ENCODE assay signal across 8 cellular contexts in the genomic region with DNA sequence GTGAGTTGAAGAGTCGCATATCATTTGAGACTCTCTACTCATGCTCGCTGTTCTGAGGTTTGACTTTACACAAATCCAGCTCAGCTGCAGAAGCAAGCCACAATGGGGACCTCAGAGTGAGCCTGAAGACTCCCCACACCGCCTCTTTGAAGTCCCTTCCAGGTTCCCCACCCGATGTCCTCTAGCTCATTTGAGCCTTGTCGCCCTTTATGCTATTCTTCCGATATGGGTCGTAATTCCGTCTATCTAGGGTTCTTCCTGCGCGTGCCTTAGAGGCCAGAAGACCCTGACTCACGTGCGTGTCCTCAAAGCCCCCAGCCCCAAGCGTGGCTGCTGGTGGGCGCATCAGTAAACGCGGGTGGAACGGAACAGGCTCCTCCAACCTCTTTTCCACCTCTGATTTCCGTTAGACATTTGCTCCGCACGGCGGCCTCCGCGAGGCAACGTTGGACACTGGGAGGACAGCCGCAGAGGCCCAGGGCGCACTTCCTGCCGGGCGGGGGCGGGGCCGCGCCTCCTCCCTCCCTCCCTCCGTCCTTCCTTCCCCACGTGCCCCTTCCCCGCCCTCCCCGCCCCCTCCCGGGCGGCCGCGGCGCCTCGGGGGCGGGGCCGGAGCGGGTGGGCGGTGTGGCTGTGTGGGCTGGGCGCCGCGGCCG. TPM values are rescaled to one million over a fixed set of nuclear protein-coding genes. Genes with fewer than 3 reads are reported as not detected.
DNase-seq lines count a peak whose midpoint lies in the region; ATAC-seq, FAIRE-seq and TF ChIP-seq lines count a peak whose summit lies in the region.

A gene with protein sequence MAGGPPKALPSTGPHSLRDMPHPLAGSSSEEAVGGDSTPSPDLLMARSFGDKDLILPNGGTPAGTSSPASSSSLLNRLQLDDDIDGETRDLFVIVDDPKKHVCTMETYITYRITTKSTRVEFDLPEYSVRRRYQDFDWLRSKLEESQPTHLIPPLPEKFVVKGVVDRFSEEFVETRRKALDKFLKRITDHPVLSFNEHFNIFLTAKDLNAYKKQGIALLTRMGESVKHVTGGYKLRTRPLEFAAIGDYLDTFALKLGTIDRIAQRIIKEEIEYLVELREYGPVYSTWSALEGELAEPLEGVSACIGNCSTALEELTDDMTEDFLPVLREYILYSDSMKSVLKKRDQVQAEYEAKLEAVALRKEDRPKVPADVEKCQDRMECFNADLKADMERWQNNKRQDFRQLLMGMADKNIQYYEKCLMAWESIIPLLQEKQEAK (plus strand): TSS at position 650 of the 656 bp plus-strand sequence. CDS start 242 bp downstream, outside the sequence.

- peak within 1 kb of the TSS; percentile 93 for H3K9ac ChIP-seq in HepG2 (ENCODE audit: insufficient read depth, low read depth, low read length)

- H3K27ac Mint-ChIP-seq in dendritic cell treated with granulocyte-macrophage colony-stimulating factor and Interleukin-4, amounts not matched to agents 40 ng/mL and 50 ng/mL, for 4 days = peak within 1 kb of the TSS; percentile 98

- intact Hi-C loops in dendritic cell treated with granulocyte-macrophage colony-stimulating factor and Interleukin-4, amounts not matched to agents 40 ng/mL and 50 ng/mL, for 4 days (cut with micrococcal nuclease) = loop anchor here (2.0 to 10.0 kb wide), 3 partner anchors 23 to 115 kb away; no protein-coding TSS in a partner anchor
- intact Hi-C loops in HepG2 (cut with micrococcal nuclease; ENCODE audit: unreplicated experiment) = no loop called here

- H3K27me3 ChIP-seq in BE2C (no peaks in the 10 kb centered on the region), HepG2 (ENCODE audit: control insufficient read depth in 1 of 2, insufficient read depth in 2 of 2, low read length in 2 of 2) (no peaks in the 10 kb centered on the region; a peak in 1 of 5 replicates)

- in situ Hi-C loops in HepG2 (cut with HindIII; ENCODE audit: extremely low pct_ligation_motif_present, low pct_unique_long_range_greater_than_20kb) = no loop called here

- no peaks in the 10 kb centered on the region for H3K9me3 Mint-ChIP-seq in dendritic cell treated with granulocyte-macrophage colony-stimulating factor and Interleukin-4, amounts not matched to agents 40 ng/mL and 50 ng/mL, for 4 days

- peak within 1 kb of the TSS; percentile 95 for H3K4me3 Mint-ChIP-seq in dendritic cell treated with granulocyte-macrophage colony-stimulating factor and Interleukin-4, amounts not matched to agents 40 ng/mL and 50 ng/mL, for 4 days

- TF ChIP-seq CTCF in BE2C (IDR thresholded peaks at IDR 0.05; ENCODE audit: low read depth, low read length) = no peak
- TF ChIP-seq CTCF in HepG2 (CRISPR knock-in tag; IDR thresholded peaks at IDR 0.05) = peak; percentile 60

- peak within 1 kb of the TSS; percentile 93 for H2AFZ ChIP-seq in HepG2 (ENCODE audit: low read length)

- peaks cover 34% of the 10 kb centered on the region for H3K79me2 ChIP-seq in HepG2 (ENCODE audit: insufficient read depth, low read length)

- H3K4me1 ChIP-seq in BE2C (no peaks in the 10 kb centered on the region), HepG2 (ENCODE audit: insufficient read depth, low read length) (peaks cover 76% of the 10 kb centered on the region)

- H3K4me3 ChIP-seq in BE2C (ENCODE audit: low read depth, low read length) (peak within 1 kb of the TSS; percentile 77), HepG2 (replicated peaks in 1 of 3; ENCODE audit: insufficient read depth in 1 of 3, low read depth in 2 of 3, low read length in 3 of 3) (peak within 1 kb of the TSS; percentile 86 to 97 (median 89))

- under 1% methylated on average over 34 of the region's 49 CpGs for whole genome bisulfite sequencing in HepG2 (ENCODE audit: low lambda C conversion rate)

- H3K4me2 ChIP-seq in HepG2 (ENCODE audit: low read depth, low read length) = peak within 1 kb of the TSS; percentile 98

- CTCF ChIA-PET in HepG2 (lab: Yijun Ruan, JAX; ENCODE audit: low intra/inter-chr PET ratio, low total read pairs) = no interaction called here

- peak within 1 kb of the TSS; percentile 89 for H3K27ac ChIP-seq in HepG2 (ENCODE audit: extremely low read length, insufficient read depth, low read length)

- ATAC-seq in GM19043 (IDR thresholded peaks at IDR 0.05; ENCODE audit: low read depth, unreplicated experiment) = peak; percentile 73
- peak; percentile 63 for ATAC-seq in HG03342 (IDR thresholded peaks at IDR 0.05; ENCODE audit: unreplicated experiment)
- peak; percentile 79 for ATAC-seq in HepG2

- DNase-seq in BE2C = peak; percentile 93
- DNase-seq in NCI-H510A treated with DMSO at 0.1 percent for 48 hours (lab: John Stamatoyannopoulos, UW) = peak; percentile 73
- DNase-seq in activated CD4-positive, alpha-beta T cell treated with anti-CD3 and anti-CD28 coated beads, Interleukin-2, amount 50 U/mL, for 4 hours = peak; percentile 57 to 66
- DNase-seq in HepG2 (ENCODE audit: low spot score) = peak; percentile 79
- peak; percentile 57 to 63 for DNase-seq in stimulated activated CD4-positive, alpha-beta T cell treated with anti-CD3 and anti-CD28 coated beads, Interleukin-2, amount 100 ng/mL, for 48 hours

- peaks cover 14% of the 10 kb centered on the region for H3K36me3 Mint-ChIP-seq in dendritic cell treated with granulocyte-macrophage colony-stimulating factor and Interleukin-4, amounts not matched to agents 40 ng/mL and 50 ng/mL, for 4 days (ENCODE audit: low read depth)

- no peak; the same call in 1 of the 2 replicates for TF ChIP-seq RAD21 in HepG2 (CRISPR knock-in tag; IDR thresholded peaks at IDR 0.05)

- no peaks in the 10 kb centered on the region for H3K36me3 ChIP-seq in BE2C
- no peaks in the 10 kb centered on the region for H3K36me3 ChIP-seq in HepG2 (replicated peaks in 1 of 2; ENCODE audit: control insufficient read depth in 1 of 2, insufficient read depth in 2 of 2, low read length in 2 of 2)

- H4K20me1 ChIP-seq in HepG2 (ENCODE audit: insufficient read depth, low read length) = no peaks in the 10 kb centered on the region

- POLR2A ChIA-PET in HepG2 (lab: Yijun Ruan, JAX) = interaction anchor here (0.5 to 6.0 kb wide), 6 partner anchors 11 to 407 kb away, joined by 3 to 35 read pairs (median 10); a partner anchor contains a TSS

- TF ChIP-seq EP300 in HepG2 (IDR thresholded peaks at IDR 0.05; ENCODE audit: low read depth in 2 of 2, low read length in 2 of 2) = no peak
- peak; percentile 29; the same call in 1 of the 2 replicates for TF ChIP-seq EP300 in HepG2 (CRISPR knock-in tag; IDR thresholded peaks at IDR 0.05; ENCODE audit: borderline replicate concordance)

- H3K27me3 Mint-ChIP-seq in dendritic cell treated with granulocyte-macrophage colony-stimulating factor and Interleukin-4, amounts not matched to agents 40 ng/mL and 50 ng/mL, for 4 days = no peaks in the 10 kb centered on the region

- TSS peak; percentile 87 for BruUV-seq in HepG2 (replicated peaks; lab: Mats Ljungman, UMichigan)

- TF ChIP-seq POLR2A in HepG2 (IDR thresholded peaks at IDR 0.05; ENCODE audit: insufficient read depth in 1 of 2, low read depth in 2 of 2, low read length in 2 of 2) = peak; percentile 92 to 93

- no peaks in the 10 kb centered on the region for H3K9me3 ChIP-seq in BE2C
- H3K9me3 ChIP-seq in HepG2 (ENCODE audit: low read length) = no peaks in the 10 kb centered on the region

- peaks cover 53% of the 10 kb centered on the region for H3K4me1 Mint-ChIP-seq in dendritic cell treated with granulocyte-macrophage colony-stimulating factor and Interleukin-4, amounts not matched to agents 40 ng/mL and 50 ng/mL, for 4 days (ENCODE audit: low read depth)

- FAIRE-seq in HepG2 (lab: Jason Lieb, UNC) = no peak

TF ChIP-seq in HepG2, 621 proteins besides CTCF, POLR2A, EP300 and RAD21 (continues in another document):
- TF ChIP-seq ZNF546 (CRISPR knock-in tag; conservative IDR thresholded peaks at IDR 0.05) (no peak), ZNF839 (CRISPR knock-in tag; IDR thresholded peaks at IDR 0.05; ENCODE audit: borderline replicate concordance) (no peak; the same call in 1 of the 2 replicates), ZNF572 (CRISPR knock-in tag; IDR thresholded peaks at IDR 0.05) (0 out of 2 replicates have a peak, but pooled peaks have one; percentile 66), PHF20 (CRISPR knock-in tag; IDR thresholded peaks at IDR 0.05) (peak; percentile 72), ZBTB38 (CRISPR knock-in tag; IDR thresholded peaks at IDR 0.05) (no peak; the same call in 1 of the 2 replicates)
- TF ChIP-seq, protein P1, sequence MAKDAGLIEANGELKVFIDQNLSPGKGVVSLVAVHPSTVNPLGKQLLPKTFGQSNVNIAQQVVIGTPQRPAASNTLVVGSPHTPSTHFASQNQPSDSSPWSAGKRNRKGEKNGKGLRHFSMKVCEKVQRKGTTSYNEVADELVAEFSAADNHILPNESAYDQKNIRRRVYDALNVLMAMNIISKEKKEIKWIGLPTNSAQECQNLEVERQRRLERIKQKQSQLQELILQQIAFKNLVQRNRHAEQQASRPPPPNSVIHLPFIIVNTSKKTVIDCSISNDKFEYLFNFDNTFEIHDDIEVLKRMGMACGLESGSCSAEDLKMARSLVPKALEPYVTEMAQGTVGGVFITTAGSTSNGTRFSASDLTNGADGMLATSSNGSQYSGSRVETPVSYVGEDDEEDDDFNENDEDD (CRISPR knock-in tag; IDR thresholded peaks at IDR 0.05; ENCODE audit: borderline replicate concordance) = peak; percentile 63; the same call in 1 of the 2 replicates

RNA-seq across cellular contexts. Expression of the gene that starts here (rescaled TPM):
- 1.7 TPM for polyA plus RNA-seq in BE2C (2012; ENCODE audit: insufficient read depth, insufficient read length, low read depth)
- 12.4 and 18.9 TPM in 2 replicates for total RNA-seq in HepG2 (2016; rRNA removed; fragmentation: Illumina TruSeq; extraction: Trizol)
- 1.1 and 1.5 TPM in 2 replicates for total RNA-seq in HepG2 (2016; cell fraction: cytosol; rRNA removed; fragmentation: Illumina TruSeq; extraction: Trizol; ENCODE audit: low read depth)
- total RNA-seq in HepG2 (2016; cell fraction: insoluble cytoplasmic fraction; rRNA removed; fragmentation: Illumina TruSeq; extraction: Trizol) = 12.6 and 18.4 TPM in 2 replicates
- total RNA-seq in HepG2 (2016; cell fraction: membrane; rRNA removed; fragmentation: Illumina TruSeq; extraction: Trizol) = 5.4 and 5.7 TPM in 2 replicates
- total RNA-seq in HepG2 (2016; cell fraction: nucleus; rRNA removed; fragmentation: Illumina TruSeq; extraction: Trizol) = 10.8 and 11.5 TPM in 2 replicates
- polyA plus RNA-seq in HepG2 (2011; rRNA removed) = 4.4 TPM in 2 replicates
- polyA plus RNA-seq in HepG2 (2011; cell fraction: cytosol; rRNA removed) = 4.3 and 5.1 TPM in 2 replicates
- 4.9 and 6.3 TPM in 2 replicates for polyA plus RNA-seq in HepG2 (2011; cell fraction: nucleus; rRNA removed)
- 6.1 and 6.8 TPM in 2 replicates for polyA plus RNA-seq in HepG2 (2012)
- 0.32 and 0.33 TPM in 2 replicates for polyA plus RNA-seq in HepG2 (2016; cell fraction: cytosol; fragmentation: Illumina TruSeq; extraction: Trizol; ENCODE audit: low read depth)
- 11.2 and 11.4 TPM in 2 replicates for polyA plus RNA-seq in HepG2 (2016; cell fraction: insoluble cytoplasmic fraction; fragmentation: Illumina TruSeq; extraction: Trizol; ENCODE audit: low read depth)
- 1.5 TPM in 2 replicates for polyA plus RNA-seq in HepG2 (2016; cell fraction: membrane; fragmentation: Illumina TruSeq; extraction: Trizol; ENCODE audit: low read depth)
- 7.7 and 8.6 TPM in 2 replicates for polyA plus RNA-seq in HepG2 (2016; cell fraction: nucleus; fragmentation: Illumina TruSeq; extraction: Trizol; ENCODE audit: insufficient read depth, low read depth)
- 5.0 and 13.7 TPM in 2 replicates for polyA minus RNA-seq in HepG2 (2011; rRNA and poly(A)+ RNA removed; ENCODE audit: low replicate concordance)
- polyA minus RNA-seq in HepG2 (2011; cell fraction: cytosol; rRNA and poly(A)+ RNA removed) = 8.2 and 8.9 TPM in 2 replicates
- 11.2 and 12.4 TPM in 2 replicates for polyA minus RNA-seq in HepG2 (2011; cell fraction: nucleus; rRNA and poly(A)+ RNA removed)

Comparison
In these comparisons a context has a peak if more than half of its experiments do, and no peak if none do; other contexts are left out.
1. Peak in every context shown above with its lines: DNase-seq, ATAC-seq, H3K4me3 ChIP-seq and H3K27ac ChIP-seq.